In the genomic region with DNA sequence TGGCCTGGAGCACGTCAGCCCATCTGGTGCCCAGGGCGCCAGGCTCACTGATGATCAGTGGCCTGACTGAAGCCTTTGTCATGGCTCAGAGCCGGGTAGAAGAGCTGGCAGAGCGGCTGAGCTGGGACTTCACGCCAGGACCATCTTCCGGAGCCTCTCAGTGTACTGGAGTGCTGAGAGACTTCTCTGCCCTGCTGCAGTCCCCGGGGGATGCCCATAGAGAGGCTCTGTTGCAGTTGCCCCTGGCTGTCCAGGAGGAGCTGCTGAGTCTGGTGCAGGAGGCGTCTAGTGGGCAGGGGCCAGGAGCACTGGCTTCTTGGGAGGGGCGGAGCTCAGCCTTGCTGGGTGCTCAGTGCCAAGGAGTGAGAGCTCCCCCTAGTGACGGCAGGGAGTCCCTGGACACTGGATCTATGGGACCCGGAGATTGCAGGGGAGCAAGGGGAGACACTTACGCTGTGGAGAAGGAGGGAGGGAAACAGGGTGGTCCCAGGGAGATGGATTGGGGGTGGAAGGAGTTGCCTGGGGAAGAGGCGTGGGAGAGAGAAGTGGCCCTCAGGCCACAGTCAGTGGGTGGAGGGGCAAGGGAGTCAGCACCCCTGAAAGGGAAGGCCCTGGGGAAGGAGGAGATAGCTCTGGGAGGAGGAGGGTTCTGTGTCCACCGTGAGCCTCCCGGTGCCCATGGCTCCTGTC, we compare ENCODE assay signal across 8 cellular contexts. TPM values are rescaled to one million over a fixed set of nuclear protein-coding genes. Genes with fewer than 3 reads are reported as not detected.
DNase-seq lines count a peak whose midpoint lies in the region; ATAC-seq, FAIRE-seq and TF ChIP-seq lines count a peak whose summit lies in the region.

No MANE protein-coding gene starts in this region.

- no peak overlapping the region for H3K23ac ChIP-seq in H1 (ENCODE audit: insufficient read length)

- H2BK15ac ChIP-seq in H1 (ENCODE audit: low read length), result no peak overlapping the region

- H3K9me3 ChIP-seq in Caco-2, result no peaks in the 10 kb centered on the region
- no peaks in the 10 kb centered on the region for H3K9me3 ChIP-seq in H1 (ENCODE audit: insufficient read depth in 2 of 2, low read depth in 1 of 2, low read length in 1 of 2)
- H3K9me3 ChIP-seq in mesodermal cell (ENCODE audit: control insufficient read depth, low read length), result no peaks in the 10 kb centered on the region

- no TSS peak for BruUV-seq in Caco-2 (replicated peaks; lab: Mats Ljungman, UMichigan)

- no peak overlapping the region; a peak in 1 of 7 replicates for H3K9ac ChIP-seq in H1 (replicated peaks in 1 of 4; ENCODE audit: extremely low read depth in 1 of 4, low read depth in 3 of 4, low read length in 3 of 4)

- H2AK5ac ChIP-seq in H1 (ENCODE audit: low read depth, low read length), result no peak overlapping the region

- H3K79me1 ChIP-seq in H1 (ENCODE audit: low read depth, low read length), result no peaks in the 10 kb centered on the region

- 35% methylated on average over 15 of the region's 15 CpGs; no CpG with 5 or more reads in 1 of the 2 experiments for WGBS in H1 (ENCODE audit: extremely low coverage in 1 of 2, insufficient coverage in 1 of 2, insufficient read length in 1 of 2, insufficient replicate concordance in 2 of 2, low coverage in 1 of 2, low lambda C conversion rate in 2 of 2, missing lambda C conversion rate in 1 of 2), 2 experiments
- 44 to 58% methylated on average over 10 to 15 of the region's 15 CpGs for WGBS in mesodermal cell (ENCODE audit: insufficient coverage in 2 of 2), 2 experiments

- intact Hi-C loops in Caco-2 (cut with micrococcal nuclease; ENCODE audit: unreplicated experiment), result loop anchor here (1.0 kb wide), 4 partner anchors 37 to 103 kb away; no protein-coding TSS in a partner anchor

- H4K20me1 ChIP-seq in H1 (replicated peaks in 1 of 2; ENCODE audit: control insufficient read depth in 1 of 2, insufficient read depth in 2 of 2, low read length in 2 of 2), result peaks cover 0 to 3% of the 10 kb centered on the region in 2 experiments

- H3K36me3 ChIP-seq in Caco-2 (ENCODE audit: control insufficient read depth, insufficient read depth, low read length) (peaks cover 4% of the 10 kb centered on the region; the same call in 1 of the 2 replicates), H1 (ENCODE audit: control insufficient read depth in 2 of 4, insufficient read depth in 4 of 4, low read length in 3 of 4) (0 out of 8 replicates have a peak, but pooled peaks cover 0 to 4% (median 0%) of the 10 kb centered on the region in 4 experiments), mesodermal cell (ENCODE audit: control insufficient read depth, insufficient read depth, low read length) (peaks cover 32% of the 10 kb centered on the region)

- peak; percentile 96 to 98 for TF ChIP-seq RAD21 in H1 (IDR thresholded peaks at IDR 0.05 in 1 of 2, conservative IDR thresholded peaks at IDR 0.05 in 1 of 2; ENCODE audit: low read depth in 2 of 2, low read length in 2 of 2)

- no peaks in the 10 kb centered on the region for H3K9me3 Mint-ChIP-seq in Caco-2 (ENCODE audit: unreplicated experiment)

- H4K91ac ChIP-seq in H1 (replicated peaks; ENCODE audit: insufficient read length, low read length), result no peak overlapping the region

- peak overlapping the region; percentile 35; the same call in 1 of the 2 replicates for H2BK20ac ChIP-seq in H1 (ENCODE audit: low read length)

- peaks cover 18% of the 10 kb centered on the region for H3K36me3 Mint-ChIP-seq in Caco-2 (ENCODE audit: insufficient read depth, unreplicated experiment)

- H3K14ac ChIP-seq in H1 (ENCODE audit: insufficient read length), result no peak overlapping the region

- peaks cover 27% of the 10 kb centered on the region for H3K4me1 Mint-ChIP-seq in Caco-2 (ENCODE audit: low read depth, unreplicated experiment)

- H3K27ac Mint-ChIP-seq in Caco-2 (ENCODE audit: unreplicated experiment), result peak overlapping the region; percentile 56

- peak overlapping the region; percentile 78 for H3K4me3 Mint-ChIP-seq in Caco-2 (ENCODE audit: unreplicated experiment)

- peaks cover 41% of the 10 kb centered on the region for H3K4me1 ChIP-seq in Caco-2
- peaks cover 6 to 21% (median 15%) of the 10 kb centered on the region in 4 experiments for H3K4me1 ChIP-seq in H1 (replicated peaks in 1 of 4; ENCODE audit: control insufficient read depth in 3 of 4, insufficient read depth in 4 of 4, low read length in 3 of 4)
- H3K4me1 ChIP-seq in mesodermal cell (ENCODE audit: control insufficient read depth, insufficient read depth, low read length, poor library complexity, severe bottlenecking), result peaks cover 12% of the 10 kb centered on the region

- H3K27ac ChIP-seq in H1 (ENCODE audit: low read depth, low read length), result no peak overlapping the region
- H3K27ac ChIP-seq in mesodermal cell (ENCODE audit: low read depth, low read length, severe bottlenecking), result no peak overlapping the region

- POLR2A ChIA-PET in Caco-2 (lab: Charles Lee) (interaction anchor here (0.5 to 1.5 kb wide), 5 partner anchors 10 to 189 kb away, joined by 3 to 12 read pairs (median 6); partner anchors contain the start of gene TINF2), H1 (lab: Charles Lee; ENCODE audit: partially characterized antibody) (interaction anchor here (0.9 to 5.4 kb wide), 13 partner anchors 10 to 291 kb away, joined by 3 to 46 read pairs (median 4); partner anchors contain the start of genes ADCY4, EMC9, NYNRIN and SDR39U1)

- no peak for FAIRE-seq in H1 (lab: Jason Lieb, UNC)

- TF ChIP-seq EP300 in H1 (IDR thresholded peaks at IDR 0.05; ENCODE audit: borderline replicate concordance in 1 of 2, low read depth in 2 of 2, low read length in 2 of 2), result no peak

- TF ChIP-seq CTCF in Caco-2 (IDR thresholded peaks at IDR 0.05; ENCODE audit: insufficient read depth in 1 of 2, low read depth in 1 of 2, low read length in 1 of 2, severe bottlenecking in 1 of 2, unreplicated experiment in 1 of 2) (peak; percentile 96), H1 (IDR thresholded peaks at IDR 0.05; ENCODE audit: control extremely low read depth in 1 of 3, insufficient read depth in 1 of 3, low read depth in 1 of 3, low read length in 3 of 3) (peak; percentile 87 to 100 (median 99))

- H3K23me2 ChIP-seq in H1 (ENCODE audit: low read depth, low read length), result peaks cover 5% of the 10 kb centered on the region; the same call in 1 of the 2 replicates

- no peaks in the 10 kb centered on the region for H3K27me3 Mint-ChIP-seq in Caco-2 (ENCODE audit: insufficient read depth, unreplicated experiment)

- H2BK5ac ChIP-seq in H1 (ENCODE audit: low read depth, low read length), result no peak overlapping the region

- 0 out of 2 replicates have a peak overlapping the region, but pooled peaks have one; percentile 1 for H4K8ac ChIP-seq in H1 (ENCODE audit: extremely low read depth, insufficient read depth, low read length)

- H3K4ac ChIP-seq in H1 (replicated peaks; ENCODE audit: insufficient read length, low read depth, low read length), result no peak overlapping the region

- no peak overlapping the region for H2BK120ac ChIP-seq in H1 (replicated peaks; ENCODE audit: low read depth, low read length)

- peak; percentile 93 to 94 for DNase-seq in Caco-2
- peak; percentile 59 for DNase-seq in HS-5 (ENCODE audit: low read depth)
- peak; percentile 87 for DNase-seq in NOMO-1 (lab: John Stamatoyannopoulos, UW; ENCODE audit: unreplicated experiment in 2 of 2)
- peak; percentile 73 to 79 for DNase-seq in activated CD8-positive, alpha-beta memory T cell treated with anti-CD3 and anti-CD28 coated beads for 4 hours (ENCODE audit: low read depth in 2 of 2)
- peak; percentile 95 to 96 for DNase-seq in H1 (ENCODE audit: low read depth in 1 of 2, low spot score in 2 of 2)
- peak; percentile 56 to 77 for DNase-seq in stimulated activated CD8-positive, alpha-beta memory T cell treated with anti-CD3 and anti-CD28 coated beads, Interleukin-15, amount 100 ng/mL, for 4 hours (ENCODE audit: low read depth in 2 of 2)

- peak overlapping the region; percentile 52 for H3K18ac ChIP-seq in H1 (ENCODE audit: extremely low read depth, low read length)

- H3K4me3 ChIP-seq in Caco-2 (ENCODE audit: low read depth, low read length) (no peak overlapping the region), H1 (ENCODE audit: extremely low read depth in 1 of 4, insufficient read depth in 2 of 4, low read depth in 3 of 4, low read length in 4 of 4) (peak overlapping the region in 1 of 4 experiments; percentile 76; a peak in 2 of 8 replicates), mesodermal cell (ENCODE audit: extremely low read depth, insufficient read depth, low read length, poor library complexity, severe bottlenecking) (peak overlapping the region; percentile 73)

- no peaks in the 10 kb centered on the region for H3K79me2 ChIP-seq in H1 (ENCODE audit: control insufficient read depth in 1 of 2, insufficient read depth in 2 of 2, low read length in 2 of 2)

- CTCF ChIA-PET in Caco-2 (lab: Charles Lee) (interaction anchor here (0.6 to 3.7 kb wide), 37 partner anchors 9 to 189 kb away, joined by 3 to 111 read pairs (median 4); partner anchors contain the start of genes CIDEB, DHRS1, NOP9 and NYNRIN), H1 (lab: Charles Lee; ENCODE audit: partially characterized antibody) (interaction anchor here (0.5 to 21.3 kb wide), 38 partner anchors 9 to 620 kb away, joined by 3 to 664 read pairs (median 8); partner anchors contain the start of genes ADCY4, CIDEB, DHRS1 and LTB4R)

- H3K4me2 ChIP-seq in H1 (ENCODE audit: insufficient read depth in 1 of 2, low read depth in 2 of 2, low read length in 2 of 2), result peak overlapping the region in 1 of 2 experiments; percentile 89; a peak in 3 of 4 replicates

- H2AFZ ChIP-seq in H1 (ENCODE audit: low read length), result no peak overlapping the region

- TF ChIP-seq POLR2A in H1 (IDR thresholded peaks at IDR 0.05; ENCODE audit: control extremely low read depth in 1 of 2, low read depth in 2 of 2, low read length in 2 of 2), result no peak

- ATAC-seq in GM19468 (IDR thresholded peaks at IDR 0.05; ENCODE audit: extremely low read depth, unreplicated experiment), result peak; percentile 46

- no peak overlapping the region for H4K5ac ChIP-seq in H1 (ENCODE audit: insufficient read length, low read depth, low read length)

- no peak overlapping the region for H2BK12ac ChIP-seq in H1 (ENCODE audit: low read depth, low read length)

- H3K56ac ChIP-seq in H1 (replicated peaks; ENCODE audit: insufficient read length, low read depth, low read length), result no peak overlapping the region

- no peaks in the 10 kb centered on the region for H3K27me3 ChIP-seq in Caco-2 (replicated peaks; ENCODE audit: control insufficient read depth, insufficient read depth, low read length)
- H3K27me3 ChIP-seq in H1 (replicated peaks in 1 of 4; ENCODE audit: control insufficient read depth in 3 of 4, extremely low read depth in 1 of 4, insufficient read depth in 3 of 4, low read length in 3 of 4), result peaks cover 0 to 17% (median 1%) of the 10 kb centered on the region in 4 experiments; a peak in 3 of 7 replicates

RNA-seq across cellular contexts. Expression of gene KHNYN, which starts 2.0 kb away (rescaled TPM):
- 50.0 and 50.5 TPM in 2 replicates for total RNA-seq in Caco-2 (2022)
- 22.1 and 22.3 TPM in 2 replicates for total RNA-seq in H1 (2021; fragmentation: NEBNext Ultra II Directional; extraction: Animal tissue kit (Norgen Biotek cat#: 25700))
- polyA plus RNA-seq in H1 (2011; rRNA removed), result 7.6 and 9.2 TPM in 2 replicates
- 10.0 TPM for polyA plus RNA-seq in H1 (2011; cell fraction: cytosol; rRNA removed)
- 18.3 TPM for polyA plus RNA-seq in H1 (2011; cell fraction: nucleus; rRNA removed)
- 14.2 to 18.4 TPM (median 16.7 TPM) in 4 replicates for polyA plus RNA-seq in H1 (2012, experiment 1 of 2)
- polyA plus RNA-seq in H1 (2012, experiment 2 of 2), result 6.4 TPM
- polyA plus RNA-seq in H1 (2013, experiment 1 of 2), result 8.0 TPM
- 8.6 TPM for polyA plus RNA-seq in H1 (2013, experiment 2 of 2)
- polyA minus RNA-seq in H1 (2011; rRNA and poly(A)+ RNA removed), result 17.7 and 19.0 TPM in 2 replicates
- 10.9 TPM for polyA minus RNA-seq in H1 (2011; cell fraction: cytosol; rRNA and poly(A)+ RNA removed)
- 23.2 TPM for polyA minus RNA-seq in H1 (2011; cell fraction: nucleus; rRNA and poly(A)+ RNA removed)
- polyA plus RNA-seq in mesodermal cell (2013, experiment 1 of 2), result 47.1 TPM
- polyA plus RNA-seq in mesodermal cell (2013, experiment 2 of 2), result 41.5 TPM

RNA-seq across cellular contexts. Expression of gene CBLN3, which starts 2.2 kb away (rescaled TPM):
- 1.1 and 1.4 TPM in 2 replicates for total RNA-seq in Caco-2 (2022)
- 0.52 and 0.54 TPM in 2 replicates for total RNA-seq in H1 (2021; fragmentation: NEBNext Ultra II Directional; extraction: Animal tissue kit (Norgen Biotek cat#: 25700))
- 0.72 and 1.00 TPM in 2 replicates for polyA plus RNA-seq in H1 (2011; rRNA removed)
- 0.65 TPM for polyA plus RNA-seq in H1 (2011; cell fraction: cytosol; rRNA removed)
- polyA plus RNA-seq in H1 (2011; cell fraction: nucleus; rRNA removed), result 1.7 TPM
- polyA plus RNA-seq in H1 (2012, experiment 1 of 2), result 0.37 to 1.00 TPM (median 0.83 TPM) in 4 replicates
- 0.43 TPM for polyA plus RNA-seq in H1 (2012, experiment 2 of 2)
- polyA plus RNA-seq in H1 (2013, experiment 1 of 2), result 0.57 TPM
- 0.53 TPM for polyA plus RNA-seq in H1 (2013, experiment 2 of 2)
- polyA minus RNA-seq in H1 (2011; rRNA and poly(A)+ RNA removed), result 0.12 and 0.57 TPM in 2 replicates
- not detected for polyA minus RNA-seq in H1 (2011; cell fraction: cytosol; rRNA and poly(A)+ RNA removed)
- 1.2 TPM for polyA minus RNA-seq in H1 (2011; cell fraction: nucleus; rRNA and poly(A)+ RNA removed)
- 1.2 TPM for polyA plus RNA-seq in mesodermal cell (2013, experiment 1 of 2)
- 1.1 TPM for polyA plus RNA-seq in mesodermal cell (2013, experiment 2 of 2)

RNA-seq across cellular contexts. Expression of gene SDR39U1, which starts 10.9 kb away (rescaled TPM):
- total RNA-seq in Caco-2 (2022), result 44.1 and 45.8 TPM in 2 replicates
- 45.2 and 46.7 TPM in 2 replicates for total RNA-seq in H1 (2021; fragmentation: NEBNext Ultra II Directional; extraction: Animal tissue kit (Norgen Biotek cat#: 25700))
- 98.8 and 104 TPM in 2 replicates for polyA plus RNA-seq in H1 (2011; rRNA removed)
- polyA plus RNA-seq in H1 (2011; cell fraction: cytosol; rRNA removed), result 84.0 TPM
- polyA plus RNA-seq in H1 (2011; cell fraction: nucleus; rRNA removed), result 132 TPM
- 42.7 to 63.6 TPM (median 60.1 TPM) in 4 replicates for polyA plus RNA-seq in H1 (2012, experiment 1 of 2)
- 60.9 TPM for polyA plus RNA-seq in H1 (2012, experiment 2 of 2)
- 42.5 TPM for polyA plus RNA-seq in H1 (2013, experiment 1 of 2)
- 37.4 TPM for polyA plus RNA-seq in H1 (2013, experiment 2 of 2)
- polyA minus RNA-seq in H1 (2011; rRNA and poly(A)+ RNA removed), result 18.7 and 22.0 TPM in 2 replicates
- 14.5 TPM for polyA minus RNA-seq in H1 (2011; cell fraction: cytosol; rRNA and poly(A)+ RNA removed)
- 35.0 TPM for polyA minus RNA-seq in H1 (2011; cell fraction: nucleus; rRNA and poly(A)+ RNA removed)
- polyA plus RNA-seq in mesodermal cell (2013, experiment 1 of 2), result 45.9 TPM
- 34.4 TPM for polyA plus RNA-seq in mesodermal cell (2013, experiment 2 of 2)

RNA-seq across cellular contexts. Expression of gene NYNRIN, which starts 32.9 kb away (rescaled TPM):
- total RNA-seq in Caco-2 (2022), result 5.9 and 6.1 TPM in 2 replicates
- total RNA-seq in H1 (2021; fragmentation: NEBNext Ultra II Directional; extraction: Animal tissue kit (Norgen Biotek cat#: 25700)), result 18.3 and 19.6 TPM in 2 replicates
- polyA plus RNA-seq in H1 (2011; rRNA removed), result 15.2 and 18.4 TPM in 2 replicates
- polyA plus RNA-seq in H1 (2011; cell fraction: cytosol; rRNA removed), result 10.5 TPM
- 27.2 TPM for polyA plus RNA-seq in H1 (2011; cell fraction: nucleus; rRNA removed)
- 11.9 to 18.8 TPM (median 15.4 TPM) in 4 replicates for polyA plus RNA-seq in H1 (2012, experiment 1 of 2)
- 15.0 TPM for polyA plus RNA-seq in H1 (2012, experiment 2 of 2)
- 9.0 TPM for polyA plus RNA-seq in H1 (2013, experiment 1 of 2)
- 8.4 TPM for polyA plus RNA-seq in H1 (2013, experiment 2 of 2)
- 24.2 and 26.3 TPM in 2 replicates for polyA minus RNA-seq in H1 (2011; rRNA and poly(A)+ RNA removed)
- 16.6 TPM for polyA minus RNA-seq in H1 (2011; cell fraction: cytosol; rRNA and poly(A)+ RNA removed)
- 18.8 TPM for polyA minus RNA-seq in H1 (2011; cell fraction: nucleus; rRNA and poly(A)+ RNA removed)
- 33.2 TPM for polyA plus RNA-seq in mesodermal cell (2013, experiment 1 of 2)
- 28.2 TPM for polyA plus RNA-seq in mesodermal cell (2013, experiment 2 of 2)
